ENCODE assay signal across 1 cellular context in genomic region chr3:129577356-129577755, GRCh38.
TF ChIP-seq lines count a peak whose summit lies in the region.

No MANE protein-coding gene starts in this region.

TF ChIP-seq in HepG2, 621 proteins besides CTCF, POLR2A, EP300 and RAD21:
- TF ChIP-seq ATRX (CRISPR knock-in tag; IDR thresholded peaks at IDR 0.05; ENCODE audit: borderline replicate concordance): no peak
- no peak for TF ChIP-seq ZNF747 (CRISPR knock-in tag; IDR thresholded peaks at IDR 0.05; ENCODE audit: borderline replicate concordance)
- TF ChIP-seq HCFC1 (IDR thresholded peaks at IDR 0.05; ENCODE audit: low read depth, low read length): no peak
- TF ChIP-seq ZNF740 (CRISPR knock-in tag; IDR thresholded peaks at IDR 0.05): no peak
- TF ChIP-seq ADNP (CRISPR knock-in tag; IDR thresholded peaks at IDR 0.05): no peak
- TF ChIP-seq ZNF674 (CRISPR knock-in tag; IDR thresholded peaks at IDR 0.05; ENCODE audit: low read depth): no peak
- TF ChIP-seq LRRFIP1 (CRISPR knock-in tag; conservative IDR thresholded peaks at IDR 0.05): no peak
- no peak for TF ChIP-seq MZF1 (CRISPR knock-in tag; IDR thresholded peaks at IDR 0.05; ENCODE audit: borderline replicate concordance)
- no peak for TF ChIP-seq ZUFSP (CRISPR knock-in tag; IDR thresholded peaks at IDR 0.05; ENCODE audit: borderline replicate concordance)
- no peak for TF ChIP-seq ZNF670 (CRISPR knock-in tag; IDR thresholded peaks at IDR 0.05; ENCODE audit: borderline replicate concordance)
- no peak for TF ChIP-seq ZNF746 (CRISPR knock-in tag; IDR thresholded peaks at IDR 0.05)
- no peak for TF ChIP-seq BRCA1 (CRISPR knock-in tag; IDR thresholded peaks at IDR 0.05)
- no peak for TF ChIP-seq MTF1 (CRISPR knock-in tag; IDR thresholded peaks at IDR 0.05)
- TF ChIP-seq NRL (CRISPR knock-in tag; IDR thresholded peaks at IDR 0.05; ENCODE audit: borderline replicate concordance): no peak
